Comparison of ENCODE assay signal across 10 cellular contexts in the genomic region with DNA sequence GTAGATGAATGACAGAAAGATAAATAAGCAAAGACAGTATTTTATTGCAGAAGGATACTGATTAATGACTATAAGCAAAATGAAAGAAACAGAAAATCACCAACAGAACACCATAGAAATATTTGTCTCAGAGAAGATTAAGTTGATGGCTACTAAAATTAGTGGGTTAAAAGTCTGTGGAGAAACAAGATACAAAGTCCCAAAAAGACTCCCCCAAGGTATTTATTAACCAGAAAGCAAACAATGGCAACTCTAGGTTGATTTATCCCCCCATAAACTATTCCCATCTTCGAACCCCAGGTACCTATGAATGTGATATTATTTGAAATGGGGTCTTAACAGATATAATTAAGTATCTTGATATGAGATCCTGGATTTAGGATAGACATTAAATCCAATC.
"Had no signal": no experiment of that assay in that cellular context is flagged by ENCODE, and none has a peak within 500 bp of the region (broad histone marks: within the 10 kb centered on the region; RNA-seq: fewer than 3 reads in every experiment).

No MANE protein-coding gene starts in this region.

- H3K4me1 ChIP-seq: HAP-1 had no signal

- H3K4me3 Mint-ChIP-seq: HFFc6 had no signal

- ATAC-seq: HCT116, K562 had no signal

- FAIRE-seq: H1, K562 had no signal

- H3K4me3 ChIP-seq: GM23248, HAP-1, K562 had no signal

- H2AFZ ChIP-seq: GM23248 had no signal

- H3K27ac ChIP-seq: GM23248, HL-60 had no signal

- H3K9me3 ChIP-seq: HAP-1 had no signal

- H3K36me3 ChIP-seq: HAP-1 had no signal

- H3K9ac ChIP-seq: GM23248 had no signal

- H3K27ac Mint-ChIP-seq: HFFc6 had no signal

- DNase-seq: GM23248, H7, HFFc6, IMR-90, KG1 had no signal
